1 cellular context compared by ENCODE assay signal in the genomic region with DNA sequence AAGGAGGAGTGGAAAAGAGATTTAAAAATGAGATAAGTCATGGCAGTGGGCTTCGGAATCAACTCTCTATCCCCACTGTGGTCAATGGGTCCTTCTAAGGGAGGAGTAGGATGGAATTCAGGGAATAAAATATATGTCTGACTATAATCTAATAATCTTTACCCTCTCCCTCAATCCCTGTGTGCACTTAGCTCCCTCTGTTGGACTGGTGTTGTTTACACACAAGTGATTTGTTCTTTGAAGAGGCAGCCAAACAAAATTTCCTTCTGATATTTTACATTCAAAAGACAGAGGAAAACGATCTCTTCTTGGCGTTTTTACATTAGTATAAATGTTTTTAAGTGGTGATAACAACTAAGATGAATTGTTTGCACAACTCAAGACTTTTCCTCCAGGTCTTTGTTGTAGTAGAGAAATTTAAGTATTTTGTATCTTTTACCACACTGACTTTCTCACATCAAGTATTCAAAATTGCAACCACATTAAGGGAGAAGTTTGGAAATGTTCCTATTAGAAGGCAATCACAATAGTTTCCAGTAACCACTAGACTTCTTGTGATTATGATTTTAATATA.
TF ChIP-seq lines count a peak whose summit lies in the region.

No MANE protein-coding gene starts in this region.

TF ChIP-seq in GM12878, 131 proteins besides CTCF, POLR2A, EP300 and RAD21 (continued from another document):
- TF ChIP-seq, protein P1, sequence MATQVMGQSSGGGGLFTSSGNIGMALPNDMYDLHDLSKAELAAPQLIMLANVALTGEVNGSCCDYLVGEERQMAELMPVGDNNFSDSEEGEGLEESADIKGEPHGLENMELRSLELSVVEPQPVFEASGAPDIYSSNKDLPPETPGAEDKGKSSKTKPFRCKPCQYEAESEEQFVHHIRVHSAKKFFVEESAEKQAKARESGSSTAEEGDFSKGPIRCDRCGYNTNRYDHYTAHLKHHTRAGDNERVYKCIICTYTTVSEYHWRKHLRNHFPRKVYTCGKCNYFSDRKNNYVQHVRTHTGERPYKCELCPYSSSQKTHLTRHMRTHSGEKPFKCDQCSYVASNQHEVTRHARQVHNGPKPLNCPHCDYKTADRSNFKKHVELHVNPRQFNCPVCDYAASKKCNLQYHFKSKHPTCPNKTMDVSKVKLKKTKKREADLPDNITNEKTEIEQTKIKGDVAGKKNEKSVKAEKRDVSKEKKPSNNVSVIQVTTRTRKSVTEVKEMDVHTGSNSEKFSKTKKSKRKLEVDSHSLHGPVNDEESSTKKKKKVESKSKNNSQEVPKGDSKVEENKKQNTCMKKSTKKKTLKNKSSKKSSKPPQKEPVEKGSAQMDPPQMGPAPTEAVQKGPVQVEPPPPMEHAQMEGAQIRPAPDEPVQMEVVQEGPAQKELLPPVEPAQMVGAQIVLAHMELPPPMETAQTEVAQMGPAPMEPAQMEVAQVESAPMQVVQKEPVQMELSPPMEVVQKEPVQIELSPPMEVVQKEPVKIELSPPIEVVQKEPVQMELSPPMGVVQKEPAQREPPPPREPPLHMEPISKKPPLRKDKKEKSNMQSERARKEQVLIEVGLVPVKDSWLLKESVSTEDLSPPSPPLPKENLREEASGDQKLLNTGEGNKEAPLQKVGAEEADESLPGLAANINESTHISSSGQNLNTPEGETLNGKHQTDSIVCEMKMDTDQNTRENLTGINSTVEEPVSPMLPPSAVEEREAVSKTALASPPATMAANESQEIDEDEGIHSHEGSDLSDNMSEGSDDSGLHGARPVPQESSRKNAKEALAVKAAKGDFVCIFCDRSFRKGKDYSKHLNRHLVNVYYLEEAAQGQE (IDR thresholded peaks at IDR 0.05; ENCODE audit: low read depth, low read length) = no peak
- TF ChIP-seq, protein P2, sequence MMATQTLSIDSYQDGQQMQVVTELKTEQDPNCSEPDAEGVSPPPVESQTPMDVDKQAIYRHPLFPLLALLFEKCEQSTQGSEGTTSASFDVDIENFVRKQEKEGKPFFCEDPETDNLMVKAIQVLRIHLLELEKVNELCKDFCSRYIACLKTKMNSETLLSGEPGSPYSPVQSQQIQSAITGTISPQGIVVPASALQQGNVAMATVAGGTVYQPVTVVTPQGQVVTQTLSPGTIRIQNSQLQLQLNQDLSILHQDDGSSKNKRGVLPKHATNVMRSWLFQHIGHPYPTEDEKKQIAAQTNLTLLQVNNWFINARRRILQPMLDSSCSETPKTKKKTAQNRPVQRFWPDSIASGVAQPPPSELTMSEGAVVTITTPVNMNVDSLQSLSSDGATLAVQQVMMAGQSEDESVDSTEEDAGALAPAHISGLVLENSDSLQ (IDR thresholded peaks at IDR 0.05) = no peak
- TF ChIP-seq SMAD1 (IDR thresholded peaks at IDR 0.05; ENCODE audit: low read depth, partially characterized antibody) (no peak), SMC3 (IDR thresholded peaks at IDR 0.05; ENCODE audit: borderline replicate concordance, low read length) (peak; percentile 30; the same call in 1 of the 2 replicates)
